ENCODE assay signal across 9 cellular contexts in the genomic region with DNA sequence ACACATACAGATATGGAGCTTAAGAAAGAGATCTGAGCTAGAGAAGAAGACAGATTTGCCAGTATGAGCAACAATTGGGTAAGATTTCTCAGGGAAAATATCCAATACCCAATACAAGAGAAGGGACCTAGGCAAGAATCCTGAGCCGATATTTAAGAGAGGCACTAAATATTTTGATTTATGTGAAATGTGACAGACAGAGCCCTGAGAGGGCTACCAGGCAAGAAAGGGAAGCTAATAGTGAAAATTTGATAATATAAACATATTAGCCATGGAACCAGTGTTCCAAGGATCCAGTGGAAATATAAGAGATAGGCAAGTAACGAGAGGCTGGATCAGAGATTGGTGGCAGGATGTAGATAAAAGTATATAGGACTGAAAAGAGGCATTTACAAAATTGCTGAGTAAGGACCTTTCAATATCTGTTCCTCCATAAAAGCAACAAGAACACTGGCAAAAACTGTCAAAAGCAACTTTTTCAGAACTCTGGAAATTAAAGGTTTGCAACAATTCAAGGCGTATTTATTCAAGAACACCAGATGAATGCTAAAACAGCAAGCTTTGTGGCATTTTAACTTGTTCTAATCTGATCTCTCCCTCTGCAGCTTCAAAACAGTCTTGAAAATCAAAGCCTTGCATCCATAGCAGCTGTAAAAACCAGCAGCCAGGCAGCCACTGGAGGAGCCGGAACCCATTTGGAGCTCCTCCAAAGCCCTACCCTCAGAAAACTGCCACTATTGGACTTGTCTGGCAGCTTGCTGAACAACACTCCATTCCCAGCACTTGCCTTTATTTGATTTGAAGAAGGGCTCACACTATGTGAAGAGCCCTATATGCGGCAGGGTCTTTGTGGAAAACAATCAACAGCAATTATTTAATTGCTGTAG.
DNase-seq lines count a peak whose midpoint lies in the region; ATAC-seq lines count a peak whose summit lies in the region.
"Had no signal": no experiment of that assay in that cellular context is flagged by ENCODE, and none has a peak within 500 bp of the region (broad histone marks: within the 10 kb centered on the region; RNA-seq: fewer than 3 reads in every experiment).

No MANE protein-coding gene starts in this region.

- DNase-seq in Ammon's horn (ENCODE audit: low spot score) (peak; percentile 85), NCI-H1105 (lab: John Stamatoyannopoulos, UW) (peak; percentile 57), brain pericyte (ENCODE audit: low read depth, low spot score) (peak; percentile 33), midbrain (lab: John Stamatoyannopoulos, UW) (peak; percentile 80), NCI-H1436 (lab: John Stamatoyannopoulos, UW) (no peak)
- DNase-seq: natural killer cell had no signal

- no peak for ATAC-seq in HG03196 (IDR thresholded peaks at IDR 0.05; ENCODE audit: unreplicated experiment)
- ATAC-seq in GM19395 (IDR thresholded peaks at IDR 0.05; ENCODE audit: unreplicated experiment), result no peak
- ATAC-seq in HG03175 (IDR thresholded peaks at IDR 0.05; ENCODE audit: unreplicated experiment), result no peak
- ATAC-seq: natural killer cell had no signal
